ENCODE assay signal across 8 cellular contexts in genomic region chr5:138465288-138466057, GRCh38. TPM values are rescaled to one million over a fixed set of nuclear protein-coding genes. Genes with fewer than 3 reads are reported as not detected.
DNase-seq lines count a peak whose midpoint lies in the region; ATAC-seq, FAIRE-seq and TF ChIP-seq lines count a peak whose summit lies in the region.

TSS of gene EGR1 (plus strand) at chr5:138465479. CDS start at chr5:138465762, 283 bp downstream.

- peaks cover 12% of the 10 kb centered on the region for H3K79me2 ChIP-seq in keratinocyte (ENCODE audit: control insufficient read depth, insufficient read depth, low read length)

- peak within 1 kb of the TSS; percentile 79 for H3K27ac ChIP-seq in keratinocyte (ENCODE audit: control insufficient read depth, insufficient read depth, low read length)

- peak within 1 kb of the TSS; percentile 100 for H3K4me2 ChIP-seq in keratinocyte (ENCODE audit: control insufficient read depth, extremely low read depth, insufficient read depth, low read depth, low read length)

- DNase-seq in AG09319 (ENCODE audit: extremely low read depth, low read depth) (peak; percentile 90), NCI-H345 (lab: John Stamatoyannopoulos, UW) (peak; percentile 93), keratinocyte (ENCODE audit: low read depth, low spot score) (no peak)
- DNase-seq in central memory CD4-positive, alpha-beta T cell, result peak; percentile 96
- DNase-seq in stimulated activated CD4-positive, alpha-beta T cell treated with anti-CD3 and anti-CD28 coated beads, Interleukin-12 subunit alpha, Interleukin-12 subunit beta, amount 100 ng/mL, for 48 hours (ENCODE audit: low read depth in 2 of 3, low spot score in 1 of 3), result peak; percentile 90 to 96 (median 91)

- no peaks in the 10 kb centered on the region for H3K9me1 ChIP-seq in keratinocyte (ENCODE audit: control insufficient read depth, extremely low read depth, insufficient read depth, low read length)

- peak within 1 kb of the TSS; percentile 89 for H2AFZ ChIP-seq in keratinocyte (ENCODE audit: control insufficient read depth, low read length)

- FAIRE-seq in keratinocyte (lab: Jason Lieb, UNC), result no peak

- ATAC-seq in GM19025 (IDR thresholded peaks at IDR 0.05; ENCODE audit: low read depth, unreplicated experiment) (peak; percentile 52), HG03196 (IDR thresholded peaks at IDR 0.05; ENCODE audit: unreplicated experiment) (peak; percentile 53)
- ATAC-seq in activated CD4-positive, CD25-positive, alpha-beta regulatory T cell treated with anti-CD3 and anti-CD28 coated beads, Interleukin-2, amount 50 U/mL, for 24 hours, result peak; percentile 66 to 69

- peak within 1 kb of the TSS; percentile 91 for H3K9ac ChIP-seq in keratinocyte (ENCODE audit: control insufficient read depth, extremely low read depth, insufficient read depth, low read length)

- dilution Hi-C loops in keratinocyte (cut with MboI; ENCODE audit: extremely low pct_ligation_motif_present, low sequenced_read_pairs), result no loop called here

- no peaks in the 10 kb centered on the region for H3K27me3 ChIP-seq in keratinocyte (ENCODE audit: control insufficient read depth, extremely low read depth, insufficient read depth, low read length)

- no peak for TF ChIP-seq CTCF in AG09319 (IDR thresholded peaks at IDR 0.05; ENCODE audit: low read depth, low read length)
- no peak for TF ChIP-seq CTCF in keratinocyte (optimal IDR thresholded peaks at IDR 0.05 in 1 of 3, IDR thresholded peaks at IDR 0.05 in 1 of 3, conservative IDR thresholded peaks at IDR 0.05 in 1 of 3; ENCODE audit: extremely low read depth in 1 of 3, insufficient read depth in 2 of 3, low read length in 3 of 3)

- H3K9me3 ChIP-seq in keratinocyte (ENCODE audit: control insufficient read depth, low read depth, low read length), result no peaks in the 10 kb centered on the region

- H3K4me3 ChIP-seq in keratinocyte (ENCODE audit: control insufficient read depth in 2 of 3, extremely low read depth in 1 of 3, insufficient read depth in 2 of 3, low read depth in 1 of 3, low read length in 3 of 3), result peak within 1 kb of the TSS; percentile 75 to 92 (median 75)

- peaks cover 23% of the 10 kb centered on the region for H3K4me1 ChIP-seq in keratinocyte (ENCODE audit: control insufficient read depth, extremely low read depth, insufficient read depth, low read length)

- H3K36me3 ChIP-seq in keratinocyte (ENCODE audit: control insufficient read depth in 2 of 2, extremely low read depth in 1 of 2, insufficient read depth in 2 of 2, low read length in 2 of 2), result peaks cover 11 to 20% of the 10 kb centered on the region in 2 experiments

- H4K20me1 ChIP-seq in keratinocyte (ENCODE audit: control insufficient read depth, extremely low read depth, insufficient read depth, low read length), result peaks cover 16% of the 10 kb centered on the region

RNA-seq across cellular contexts. Expression of gene EGR1, which starts in this region (rescaled TPM):
- 2.8 to 7.0 TPM (median 5.6 TPM) in 3 replicates for polyA plus RNA-seq in keratinocyte
- polyA plus RNA-seq in keratinocyte (2011; ENCODE audit: low read depth), result 97.2 TPM
- 10.2 and 11.2 TPM in 2 replicates for polyA plus RNA-seq in keratinocyte (2011; cell fraction: cytosol; rRNA removed)
- polyA plus RNA-seq in keratinocyte (2011; cell fraction: nucleus; rRNA removed), result 24.6 and 29.8 TPM in 2 replicates
- polyA plus RNA-seq in keratinocyte (2012; ENCODE audit: low replicate concordance), result 9.1 and 116 TPM in 2 replicates
- polyA minus RNA-seq in keratinocyte, result 6.4 to 11.1 TPM (median 9.3 TPM) in 3 replicates
- 15.0 TPM for polyA minus RNA-seq in keratinocyte (2011; cell fraction: cytosol; rRNA and poly(A)+ RNA removed)
- polyA minus RNA-seq in keratinocyte (2011; cell fraction: nucleus; rRNA and poly(A)+ RNA removed), result 9.7 and 12.6 TPM in 2 replicates
